ENCODE assay signal across 8 cellular contexts in genomic region chr3:36993326-36994283, GRCh38. TPM values are rescaled to one million over a fixed set of nuclear protein-coding genes. Genes with fewer than 3 reads are reported as not detected.
A peak's percentile ranks its signal among the peaks of the same experiment; 100 is the strongest.
DNase-seq lines count a peak whose midpoint lies in the region; ATAC-seq and TF ChIP-seq lines count a peak whose summit lies in the region.

Gene MLH1 (plus strand): TSS chr3:36993518. CDS start chr3:36993548, 30 bp downstream.

- ATAC-seq in HCT116: peak; percentile 90
- ATAC-seq in Right ventricle myocardium superior (ENCODE audit: poor library complexity): peak; percentile 94

- peaks cover 49% of the 10 kb centered on the region for H3K4me1 Mint-ChIP-seq in activated naive CD4-positive, alpha-beta T cell treated with anti-CD3 and anti-CD28 coated beads, Interleukin-2, amount 10 ng/mL, durations not matched to agents 7 days and 5 days

- peak within 1 kb of the TSS; percentile 90 for H3K27ac ChIP-seq in HCT116 (ENCODE audit: low read depth, low read length)
- peak within 1 kb of the TSS; percentile 98 for H3K27ac ChIP-seq in urinary bladder (ENCODE audit: low read depth)

- intact Hi-C loops in HCT116 (cut with micrococcal nuclease): loop anchor here (10.0 kb wide), 1 partner anchor 221 kb away; no protein-coding TSS in a partner anchor
- intact Hi-C loops in Right ventricle myocardium superior (cut with DNase I): no loop called here
- intact Hi-C loops in posterior vena cava (cut with DNase I): no loop called here

- peak within 1 kb of the TSS; percentile 87 for H3K4me2 ChIP-seq in HCT116 (ENCODE audit: low read length)

- H3K4me3 Mint-ChIP-seq in activated naive CD4-positive, alpha-beta T cell treated with anti-CD3 and anti-CD28 coated beads, Interleukin-2, amount 10 ng/mL, durations not matched to agents 7 days and 5 days: no peak within 1 kb of the TSS

- H3K9me3 ChIP-seq in HCT116 (ENCODE audit: control insufficient read depth in 1 of 2, insufficient read depth in 1 of 2, low read depth in 1 of 2, low read length in 2 of 2): no peaks in the 10 kb centered on the region

- H3K9me3 Mint-ChIP-seq in activated naive CD4-positive, alpha-beta T cell treated with anti-CD3 and anti-CD28 coated beads, Interleukin-2, amount 10 ng/mL, durations not matched to agents 7 days and 5 days: no peaks in the 10 kb centered on the region

- no peaks in the 10 kb centered on the region for H4K20me1 ChIP-seq in HCT116 (ENCODE audit: insufficient read depth)

- no peak for TF ChIP-seq CTCF in HCT116 (IDR thresholded peaks at IDR 0.05 in 2 of 3, conservative IDR thresholded peaks at IDR 0.05 in 1 of 3; ENCODE audit: borderline replicate concordance in 1 of 3, insufficient read depth in 1 of 3, low read depth in 2 of 3, low read length in 2 of 3)

- H3K79me2 ChIP-seq in HCT116 (ENCODE audit: insufficient read depth, low read length): peaks cover 69% of the 10 kb centered on the region

- peak within 1 kb of the TSS; percentile 79 for H3K9ac ChIP-seq in HCT116 (ENCODE audit: low read length)

- peaks cover 9 to 19% of the 10 kb centered on the region in 2 experiments for H3K36me3 ChIP-seq in HCT116 (ENCODE audit: control insufficient read depth in 1 of 2, insufficient read depth in 2 of 2, low read length in 2 of 2)
- peaks cover 4% of the 10 kb centered on the region for H3K36me3 ChIP-seq in urinary bladder (ENCODE audit: insufficient read depth)

- RAD21 ChIA-PET in HCT116 (lab: Charles Lee; ENCODE audit: low non-redundant PET in 1 of 2, low total read pairs in 2 of 2, uncharacterized antibody in 2 of 2, unreplicated experiment in 2 of 2): no interaction called here

- H3K27me3 ChIP-seq in HCT116 (ENCODE audit: insufficient read depth, low read length): no peaks in the 10 kb centered on the region

- DNase-seq in GM03348 (ENCODE audit: low spot score) (peak; percentile 94), HCT116 (ENCODE audit: low read depth, low spot score) (peak; percentile 100), NCI-H460 (ENCODE audit: extremely low read depth, low read depth) (peak; percentile 100), Right ventricle myocardium superior (peak; percentile 96), posterior vena cava (ENCODE audit: low spot score) (peak; percentile 98), NCI-H1436 (lab: John Stamatoyannopoulos, UW) (no peak)
- peak; percentile 100 for DNase-seq in activated naive CD4-positive, alpha-beta T cell treated with anti-CD3 and anti-CD28 coated beads, Interleukin-2, amount 10 ng/mL, durations not matched to agents 7 days and 5 days

- H3K4me3 ChIP-seq in HCT116 (replicated peaks in 1 of 2; ENCODE audit: low read depth in 1 of 2, low read length in 2 of 2) (peak within 1 kb of the TSS; percentile 57 to 76), urinary bladder (ENCODE audit: low read depth, low read length) (peak within 1 kb of the TSS; percentile 48)

- H3K4me1 ChIP-seq in HCT116 (ENCODE audit: control insufficient read depth in 1 of 2, insufficient read depth in 2 of 2, low read length in 2 of 2): peaks cover 4 to 21% of the 10 kb centered on the region in 2 experiments; a peak in 2 of 4 replicates
- H3K4me1 ChIP-seq in urinary bladder (ENCODE audit: insufficient read depth): peaks cover 3% of the 10 kb centered on the region

- peak; percentile 94 for TF ChIP-seq POLR2A in HCT116 (IDR thresholded peaks at IDR 0.05; ENCODE audit: borderline replicate concordance, extremely low read depth, insufficient read depth, insufficient read length)

- H3K9me2 ChIP-seq in HCT116 (ENCODE audit: insufficient read depth): no peaks in the 10 kb centered on the region

- WGBS in urinary bladder: under 1% methylated on average over 47 of the region's 47 CpGs

- peaks cover 51% of the 10 kb centered on the region for H3K36me3 Mint-ChIP-seq in activated naive CD4-positive, alpha-beta T cell treated with anti-CD3 and anti-CD28 coated beads, Interleukin-2, amount 10 ng/mL, durations not matched to agents 7 days and 5 days

- no peaks in the 10 kb centered on the region for H3K27me3 Mint-ChIP-seq in activated naive CD4-positive, alpha-beta T cell treated with anti-CD3 and anti-CD28 coated beads, Interleukin-2, amount 10 ng/mL, durations not matched to agents 7 days and 5 days

- no peak within 1 kb of the TSS for H3K27ac Mint-ChIP-seq in activated naive CD4-positive, alpha-beta T cell treated with anti-CD3 and anti-CD28 coated beads, Interleukin-2, amount 10 ng/mL, durations not matched to agents 7 days and 5 days

- POLR2A ChIA-PET in HCT116 (lab: Charles Lee): interaction anchor here (0.6 to 2.1 kb wide), 5 partner anchors 24 to 228 kb away, joined by 3 to 8 read pairs (median 4); no protein-coding TSS in a partner anchor

- TF ChIP-seq RAD21 in HCT116 (IDR thresholded peaks at IDR 0.05; ENCODE audit: low read depth): no peak

- CTCF ChIA-PET in HCT116 (lab: Charles Lee): interaction anchor here (1.0 to 2.2 kb wide), 4 partner anchors 10 to 61 kb away, joined by 3 to 14 read pairs (median 4); no protein-coding TSS in a partner anchor
- CTCF ChIA-PET in activated naive CD4-positive, alpha-beta T cell treated with anti-CD3 and anti-CD28 coated beads, Interleukin-2, amount 10 ng/mL, durations not matched to agents 7 days and 5 days (lab: Charles Lee): interaction anchor here (0.6 to 0.9 kb wide), 3 partner anchors 19 to 35 kb away, joined by 3 to 4 read pairs (median 4); no protein-coding TSS in a partner anchor

- no peak within 1 kb of the TSS for H2AFZ ChIP-seq in HCT116 (ENCODE audit: low read depth, low read length, poor library complexity, severe bottlenecking)

- BruUV-seq in HCT116 (replicated peaks; lab: Mats Ljungman, UMichigan): TSS peak; percentile 86

TF ChIP-seq in HCT116, 20 proteins besides CTCF, POLR2A, EP300 and RAD21 (continues in another document):
- no peak for TF ChIP-seq JUND (IDR thresholded peaks at IDR 0.05)
- TF ChIP-seq CEBPB (IDR thresholded peaks at IDR 0.05; ENCODE audit: low read depth): peak; percentile 88
- TF ChIP-seq POLR2AphosphoS5 (IDR thresholded peaks at IDR 0.05; ENCODE audit: low read depth, low read length): peak; percentile 97
- TF ChIP-seq REST (IDR thresholded peaks at IDR 0.05; ENCODE audit: low read depth): no peak
- no peak for TF ChIP-seq ZNF274 (IDR thresholded peaks at IDR 0.05; ENCODE audit: low read depth, low read length)
- TF ChIP-seq, protein P1, sequence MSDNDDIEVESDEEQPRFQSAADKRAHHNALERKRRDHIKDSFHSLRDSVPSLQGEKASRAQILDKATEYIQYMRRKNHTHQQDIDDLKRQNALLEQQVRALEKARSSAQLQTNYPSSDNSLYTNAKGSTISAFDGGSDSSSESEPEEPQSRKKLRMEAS (IDR thresholded peaks at IDR 0.05): peak; percentile 95
- TF ChIP-seq SIN3A (IDR thresholded peaks at IDR 0.05; ENCODE audit: low read depth): peak; percentile 79
- TF ChIP-seq ZBTB33 (IDR thresholded peaks at IDR 0.05; ENCODE audit: extremely low read depth, insufficient replicate concordance, low read length): peak; percentile 39
- TF ChIP-seq ATF3 (IDR thresholded peaks at IDR 0.05): no peak
- TF ChIP-seq ELF1 (IDR thresholded peaks at IDR 0.05; ENCODE audit: borderline replicate concordance, low read depth): no peak; the same call in 1 of the 2 replicates
- no peak; the same call in 1 of the 2 replicates for TF ChIP-seq EGR1 (IDR thresholded peaks at IDR 0.05; ENCODE audit: low read depth)

RNA-seq across cellular contexts. Expression of gene MLH1, which starts in this region (rescaled TPM):
- total RNA-seq in HCT116 (2021; ENCODE audit: unreplicated experiment): 9.6 TPM
- polyA plus RNA-seq in HCT116 (2012): 3.5 and 6.3 TPM in 2 replicates
- total RNA-seq in NCI-H460 (2014; rRNA removed; shearing (Covaris generic)): 45.0 and 45.3 TPM in 2 replicates
- 40.7 and 43.9 TPM in 2 replicates for polyA plus RNA-seq in NCI-H460 (2014; cell fraction: nucleus; rRNA removed)
- total RNA-seq in Right ventricle myocardium superior: 42.7 TPM
- total RNA-seq in posterior vena cava: 10 to 100 TPM; 24.2 to 26.9 TPM
- total RNA-seq in urinary bladder: 66.9 TPM
- 24.6 TPM for polyA plus RNA-seq in urinary bladder
